ENCODE assay signal across 1 cellular context in the genomic region with DNA sequence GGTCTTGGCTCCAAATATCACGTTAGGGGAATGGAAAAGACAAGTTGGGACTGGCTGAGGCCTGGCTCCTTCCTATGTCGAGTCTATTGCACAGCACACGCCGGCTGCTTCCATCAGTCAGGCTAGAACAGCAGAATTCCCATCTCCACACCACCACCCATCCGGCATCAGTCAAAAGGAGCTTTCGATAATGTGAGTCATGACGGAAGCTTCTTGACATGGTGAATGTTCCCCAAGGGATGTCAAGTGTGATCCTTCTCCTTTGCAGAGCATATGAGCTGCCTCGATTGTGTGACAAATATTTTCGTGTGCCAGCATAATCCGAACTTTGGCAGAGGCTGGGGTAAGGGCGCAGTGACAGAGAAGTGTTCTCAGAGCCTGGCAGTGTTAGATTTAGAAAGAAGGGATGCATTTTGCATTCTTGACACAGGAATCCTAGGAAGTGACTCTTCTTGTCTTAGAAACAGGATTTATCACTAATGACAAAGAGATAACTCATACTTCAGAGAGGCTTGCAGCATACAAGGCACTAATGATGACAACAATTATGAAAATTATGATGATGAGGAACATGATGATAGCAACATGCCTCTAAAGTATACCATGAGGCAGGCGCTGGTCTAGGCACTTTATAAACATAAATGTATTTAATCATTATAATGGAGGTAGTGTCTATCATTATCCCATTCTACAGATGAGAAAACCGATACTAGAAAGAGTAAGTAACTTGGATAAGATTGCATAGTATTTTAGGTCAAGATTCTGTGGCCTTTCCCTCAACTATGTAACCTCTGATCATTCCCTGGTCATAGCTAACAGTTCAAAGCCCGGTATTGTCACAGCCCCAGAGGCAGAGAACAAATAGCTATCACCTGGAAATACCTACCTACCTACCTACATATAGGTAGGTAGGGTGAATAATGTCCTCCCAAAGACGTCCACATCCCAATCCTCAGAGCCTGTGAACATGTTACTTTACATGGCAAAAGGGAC.
TF ChIP-seq lines count a peak whose summit lies in the region.

No MANE protein-coding gene starts in this region.

TF ChIP-seq in IMR-90, 13 proteins besides CTCF, POLR2A, EP300 and RAD21:
- TF ChIP-seq RCOR1 (IDR thresholded peaks at IDR 0.05; ENCODE audit: insufficient replicate concordance, low read length) (no peak), MXI1 (IDR thresholded peaks at IDR 0.05; ENCODE audit: borderline replicate concordance, low read depth, low read length) (no peak), BHLHE40 (IDR thresholded peaks at IDR 0.05; ENCODE audit: low read depth, low read length) (no peak), SMC3 (IDR thresholded peaks at IDR 0.05; ENCODE audit: low read depth, low read length) (no peak), FOS (IDR thresholded peaks at IDR 0.05; ENCODE audit: low read depth, low read length) (no peak), NFE2L2 (IDR thresholded peaks at IDR 0.05; ENCODE audit: low read depth, low read length) (no peak), MAZ (IDR thresholded peaks at IDR 0.05; ENCODE audit: borderline replicate concordance, low read depth, low read length) (no peak), MAFK (IDR thresholded peaks at IDR 0.05; ENCODE audit: low read depth, low read length) (no peak), CEBPB (IDR thresholded peaks at IDR 0.05; ENCODE audit: low read depth, low read length) (no peak), CHD1 (IDR thresholded peaks at IDR 0.05; ENCODE audit: low read depth, low read length) (no peak), RFX5 (IDR thresholded peaks at IDR 0.05; ENCODE audit: low read depth, low read length) (no peak)
- TF ChIP-seq, protein P1, sequence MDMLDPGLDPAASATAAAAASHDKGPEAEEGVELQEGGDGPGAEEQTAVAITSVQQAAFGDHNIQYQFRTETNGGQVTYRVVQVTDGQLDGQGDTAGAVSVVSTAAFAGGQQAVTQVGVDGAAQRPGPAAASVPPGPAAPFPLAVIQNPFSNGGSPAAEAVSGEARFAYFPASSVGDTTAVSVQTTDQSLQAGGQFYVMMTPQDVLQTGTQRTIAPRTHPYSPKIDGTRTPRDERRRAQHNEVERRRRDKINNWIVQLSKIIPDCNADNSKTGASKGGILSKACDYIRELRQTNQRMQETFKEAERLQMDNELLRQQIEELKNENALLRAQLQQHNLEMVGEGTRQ (IDR thresholded peaks at IDR 0.05; ENCODE audit: low read depth, low read length): no peak
- TF ChIP-seq, protein P2, sequence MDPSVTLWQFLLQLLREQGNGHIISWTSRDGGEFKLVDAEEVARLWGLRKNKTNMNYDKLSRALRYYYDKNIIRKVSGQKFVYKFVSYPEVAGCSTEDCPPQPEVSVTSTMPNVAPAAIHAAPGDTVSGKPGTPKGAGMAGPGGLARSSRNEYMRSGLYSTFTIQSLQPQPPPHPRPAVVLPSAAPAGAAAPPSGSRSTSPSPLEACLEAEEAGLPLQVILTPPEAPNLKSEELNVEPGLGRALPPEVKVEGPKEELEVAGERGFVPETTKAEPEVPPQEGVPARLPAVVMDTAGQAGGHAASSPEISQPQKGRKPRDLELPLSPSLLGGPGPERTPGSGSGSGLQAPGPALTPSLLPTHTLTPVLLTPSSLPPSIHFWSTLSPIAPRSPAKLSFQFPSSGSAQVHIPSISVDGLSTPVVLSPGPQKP (IDR thresholded peaks at IDR 0.05; ENCODE audit: borderline replicate concordance, low read depth, low read length): no peak
TF ChIP-seq in IMR-90: peak in this region for 0.
